In genomic region chr20:63327229-63327745, GRCh38 we compare ENCODE assay signal across 2 cellular contexts.
A peak's percentile ranks its signal among the peaks of the same experiment; 100 is the strongest.
TF ChIP-seq lines count a peak whose summit lies in the region.

No MANE protein-coding gene starts in this region.

TF ChIP-seq in IMR-90, 13 proteins besides CTCF, POLR2A, EP300 and RAD21:
- TF ChIP-seq RFX5 (IDR thresholded peaks at IDR 0.05; ENCODE audit: low read depth, low read length) (no peak), MXI1 (IDR thresholded peaks at IDR 0.05; ENCODE audit: borderline replicate concordance, low read depth, low read length) (no peak), RCOR1 (IDR thresholded peaks at IDR 0.05; ENCODE audit: insufficient replicate concordance, low read length) (no peak), MAFK (IDR thresholded peaks at IDR 0.05; ENCODE audit: low read depth, low read length) (no peak), BHLHE40 (IDR thresholded peaks at IDR 0.05; ENCODE audit: low read depth, low read length) (no peak), NFE2L2 (IDR thresholded peaks at IDR 0.05; ENCODE audit: low read depth, low read length) (no peak), USF2 (IDR thresholded peaks at IDR 0.05; ENCODE audit: low read depth, low read length) (no peak), SMC3 (IDR thresholded peaks at IDR 0.05; ENCODE audit: low read depth, low read length) (no peak), CEBPB (IDR thresholded peaks at IDR 0.05; ENCODE audit: low read depth, low read length) (no peak), FOS (IDR thresholded peaks at IDR 0.05; ENCODE audit: low read depth, low read length) (no peak), CHD1 (IDR thresholded peaks at IDR 0.05; ENCODE audit: low read depth, low read length) (no peak), ELK1 (IDR thresholded peaks at IDR 0.05; ENCODE audit: borderline replicate concordance, low read depth, low read length) (no peak), MAZ (IDR thresholded peaks at IDR 0.05; ENCODE audit: borderline replicate concordance, low read depth, low read length) (no peak)

TF ChIP-seq in GM12878, 131 proteins besides CTCF, POLR2A, EP300 and RAD21:
- no peak for TF ChIP-seq CBFB (IDR thresholded peaks at IDR 0.05; ENCODE audit: low read depth)
- no peak for TF ChIP-seq SREBF1 (IDR thresholded peaks at IDR 0.05; ENCODE audit: low read length)
- TF ChIP-seq NRF1 (conservative IDR thresholded peaks at IDR 0.05; ENCODE audit: low read depth, low read length) = no peak
- no peak for TF ChIP-seq RFX5 (IDR thresholded peaks at IDR 0.05; ENCODE audit: low read depth, low read length)
- TF ChIP-seq HCFC1 (IDR thresholded peaks at IDR 0.05; ENCODE audit: low read length) = no peak
- no peak for TF ChIP-seq SMAD1 (IDR thresholded peaks at IDR 0.05; ENCODE audit: low read depth, partially characterized antibody)
- 0 out of 4 replicates have a peak, but pooled peaks of 1 of the 2 experiments have one; percentile 1 for TF ChIP-seq ETV6 (conservative IDR thresholded peaks at IDR 0.05 in 1 of 2, IDR thresholded peaks at IDR 0.05 in 1 of 2; ENCODE audit: borderline replicate concordance in 1 of 2, low read depth in 1 of 2)
- no peak for TF ChIP-seq NR2C1 (IDR thresholded peaks at IDR 0.05)
- 0 out of 2 replicates have a peak, but pooled peaks have one; percentile 9 for TF ChIP-seq IKZF1 (conservative IDR thresholded peaks at IDR 0.05)
- peak; percentile 5 for TF ChIP-seq MEF2B (IDR thresholded peaks at IDR 0.05; ENCODE audit: partially characterized antibody, poor library complexity, severe bottlenecking)
